In the genomic region with DNA sequence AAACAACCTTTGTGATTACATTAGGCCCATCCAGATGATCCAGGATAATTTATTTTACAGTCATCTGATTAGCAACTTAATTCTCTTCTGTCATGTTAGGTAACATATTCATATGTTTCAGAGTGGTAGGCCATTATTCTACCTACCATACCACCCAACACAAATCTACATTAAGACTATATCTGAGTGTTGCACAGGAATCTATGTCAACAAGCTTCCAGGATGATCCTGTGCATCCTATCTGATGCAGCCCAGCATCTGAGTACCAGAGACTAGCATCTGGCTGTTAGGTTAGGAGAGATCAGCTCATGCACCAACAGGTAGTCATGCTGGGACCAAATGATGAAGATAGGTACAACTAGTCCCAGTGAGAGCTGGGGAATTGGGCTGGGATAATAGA, we compare ENCODE assay signal across 12 cellular contexts. TPM values are rescaled to one million over a fixed set of nuclear protein-coding genes. Genes with fewer than 3 reads are reported as not detected.
DNase-seq lines count a peak whose midpoint lies in the region; ATAC-seq and TF ChIP-seq lines count a peak whose summit lies in the region.
"Had no signal": no experiment of that assay in that cellular context is flagged by ENCODE, and none has a peak within 500 bp of the region (broad histone marks: within the 10 kb centered on the region; RNA-seq: fewer than 3 reads in every experiment).

No MANE protein-coding gene starts in this region.

- no peak for DNase-seq in activated naive CD4-positive, alpha-beta T cell treated with Interleukin-2 at 50 U/mL for 16 hours
- DNase-seq in SK-N-MC (ENCODE audit: low read depth, low spot score) = no peak
- DNase-seq in fibroblast of the aortic adventitia (ENCODE audit: low read depth) = no peak
- no peak for DNase-seq in stimulated activated naive B cell treated with anti-CD40 and anti-IgM and Interleukin-4, amounts not matched to agents 10 μg/mL and 1 μg/mL and 100 μg/mL, for 72 hours
- DNase-seq in HuH-7 (ENCODE audit: low spot score) = no peak
- no peak for DNase-seq in erythroblast (lab: John Stamatoyannopoulos, UW)
- no peak for DNase-seq in stimulated activated CD4-positive, alpha-beta T cell treated with anti-CD3 and anti-CD28 coated beads, Interleukin-4, amount 100 ng/mL, for 1 hour
- DNase-seq: activated gamma-delta T cell, C1 segment of cervical spinal cord had no signal

- peak overlapping the region; percentile 100; the same call in 1 of the 2 replicates for H3K4me3 ChIP-seq in SK-N-MC
- H3K4me3 ChIP-seq in fibroblast of the aortic adventitia (ENCODE audit: low read depth, low read length) = peak overlapping the region; percentile 99

- no peak overlapping the region for H3K27ac ChIP-seq in SK-N-MC

- peak overlapping the region; percentile 96 for H3K27ac Mint-ChIP-seq in activated naive CD4-positive, alpha-beta T cell treated with anti-CD3 and anti-CD28 coated beads, Interleukin-2, amount 50 U/mL, for 24 hours
- peak overlapping the region; percentile 16 for H3K27ac Mint-ChIP-seq in stimulated activated naive B cell treated with anti-CD40 and anti-IgM and Interleukin-4, amounts not matched to agents 10 μg/mL and 1 μg/mL and 100 μg/mL, for 72 hours

- no peaks in the 10 kb centered on the region for H3K27me3 Mint-ChIP-seq in activated naive CD4-positive, alpha-beta T cell treated with anti-CD3 and anti-CD28 coated beads, Interleukin-2, amount 50 U/mL, for 24 hours
- H3K27me3 Mint-ChIP-seq in stimulated activated naive B cell treated with anti-CD40 and anti-IgM and Interleukin-4, amounts not matched to agents 10 μg/mL and 1 μg/mL and 100 μg/mL, for 72 hours = no peaks in the 10 kb centered on the region

- no peak for TF ChIP-seq POLR2A in erythroblast (IDR thresholded peaks at IDR 0.05; ENCODE audit: low read length)

- TF ChIP-seq CTCF in fibroblast of the aortic adventitia (IDR thresholded peaks at IDR 0.05; ENCODE audit: insufficient read depth, low read length) = no peak

- H3K9me3 ChIP-seq in SK-N-MC (ENCODE audit: low read depth, low read length) = no peaks in the 10 kb centered on the region

- peak overlapping the region; percentile 98 for H3K4me3 Mint-ChIP-seq in activated naive CD4-positive, alpha-beta T cell treated with anti-CD3 and anti-CD28 coated beads, Interleukin-2, amount 50 U/mL, for 24 hours
- peak overlapping the region; percentile 87 to 99 for H3K4me3 Mint-ChIP-seq in stimulated activated naive B cell treated with anti-CD40 and anti-IgM and Interleukin-4, amounts not matched to agents 10 μg/mL and 1 μg/mL and 100 μg/mL, for 72 hours

- H3K9ac ChIP-seq in SK-N-MC (ENCODE audit: insufficient read length) = no peak overlapping the region

- ATAC-seq in stimulated activated naive B cell treated with anti-CD40 and anti-IgM and Interleukin-4, amounts not matched to agents 10 μg/mL and 1 μg/mL and 100 μg/mL, for 72 hours (replicated peaks) = no peak
- ATAC-seq: esophagus mucosa had no signal

- peaks cover 18% of the 10 kb centered on the region for H3K36me3 Mint-ChIP-seq in activated naive CD4-positive, alpha-beta T cell treated with anti-CD3 and anti-CD28 coated beads, Interleukin-2, amount 50 U/mL, for 24 hours
- H3K36me3 Mint-ChIP-seq in stimulated activated naive B cell treated with anti-CD40 and anti-IgM and Interleukin-4, amounts not matched to agents 10 μg/mL and 1 μg/mL and 100 μg/mL, for 72 hours = peaks cover 40 to 62% of the 10 kb centered on the region in 2 donors

- no peaks in the 10 kb centered on the region for H3K9me3 Mint-ChIP-seq in activated naive CD4-positive, alpha-beta T cell treated with anti-CD3 and anti-CD28 coated beads, Interleukin-2, amount 50 U/mL, for 24 hours
- H3K9me3 Mint-ChIP-seq in stimulated activated naive B cell treated with anti-CD40 and anti-IgM and Interleukin-4, amounts not matched to agents 10 μg/mL and 1 μg/mL and 100 μg/mL, for 72 hours = no peaks in the 10 kb centered on the region

- peaks cover 43% of the 10 kb centered on the region for H3K4me1 Mint-ChIP-seq in activated naive CD4-positive, alpha-beta T cell treated with anti-CD3 and anti-CD28 coated beads, Interleukin-2, amount 50 U/mL, for 24 hours
- peaks cover 27 to 52% of the 10 kb centered on the region in 2 donors for H3K4me1 Mint-ChIP-seq in stimulated activated naive B cell treated with anti-CD40 and anti-IgM and Interleukin-4, amounts not matched to agents 10 μg/mL and 1 μg/mL and 100 μg/mL, for 72 hours

- H3K36me3 ChIP-seq in SK-N-MC (ENCODE audit: insufficient read depth, low read length) = peaks cover 65% of the 10 kb centered on the region

RNA-seq across cellular contexts. Expression of gene DDX56, which starts 1.3 kb away (rescaled TPM):
- total RNA-seq in fibroblast of the aortic adventitia (ENCODE audit: low replicate concordance) = 14.6 and 48.4 TPM in 2 replicates

RNA-seq across cellular contexts. Expression of gene TMED4, which starts 7.0 kb away (rescaled TPM):
- total RNA-seq in fibroblast of the aortic adventitia (ENCODE audit: low replicate concordance) = 48.3 and 78.5 TPM in 2 replicates

RNA-seq across cellular contexts. Expression of gene OGDH, which starts 31.4 kb away (rescaled TPM):
- 26.2 and 85.6 TPM in 2 replicates for total RNA-seq in fibroblast of the aortic adventitia (ENCODE audit: low replicate concordance)

RNA-seq across cellular contexts. Expression of gene NPC1L1, which starts 33.9 kb away (rescaled TPM):
- total RNA-seq in fibroblast of the aortic adventitia (ENCODE audit: low replicate concordance) = under 0.01 TPM in 1 of 2 replicates, not detected in the other
- total RNA-seq: esophagus mucosa; T-helper 2 cell treated with Interferon-gamma antibody and Interleukin-4, amounts not matched to agents 100 ng/mL and 5 ng/mL, for 36 hours had no signal
